2 cellular contexts compared by ENCODE assay signal in genomic region chr4:2267841-2268240, GRCh38.
TF ChIP-seq lines count a peak whose summit lies in the region.

No MANE protein-coding gene starts in this region.

TF ChIP-seq in IMR-90, 13 proteins besides CTCF, POLR2A, EP300 and RAD21:
- TF ChIP-seq RCOR1 (IDR thresholded peaks at IDR 0.05; ENCODE audit: insufficient replicate concordance, low read length): no peak
- no peak for TF ChIP-seq RFX5 (IDR thresholded peaks at IDR 0.05; ENCODE audit: low read depth, low read length)

TF ChIP-seq in K562, 482 proteins besides CTCF, POLR2A, EP300 and RAD21:
- TF ChIP-seq SMARCC2 (IDR thresholded peaks at IDR 0.05; ENCODE audit: low read depth): no peak
- no peak for TF ChIP-seq CBFB (CRISPR knock-in tag; IDR thresholded peaks at IDR 0.05)
- no peak for TF ChIP-seq ZBTB43 (CRISPR knock-in tag; IDR thresholded peaks at IDR 0.05)
- 0 out of 2 replicates have a peak, but pooled peaks have one; percentile 5 for TF ChIP-seq MAX (CRISPR knock-in tag; IDR thresholded peaks at IDR 0.05)
